ENCODE assay signal across 21 cellular contexts in genomic region chr3:64853456-64853855, GRCh38.
A peak's percentile ranks its signal among the peaks of the same experiment; 100 is the strongest.
DNase-seq lines count a peak whose midpoint lies in the region; ATAC-seq, FAIRE-seq and TF ChIP-seq lines count a peak whose summit lies in the region.
"Had no signal": no experiment of that assay in that cellular context is flagged by ENCODE, and none has a peak within 500 bp of the region (broad histone marks: within the 10 kb centered on the region; RNA-seq: fewer than 3 reads in every experiment).

No MANE protein-coding gene starts in this region.

- no peak for ATAC-seq in HG03378 (IDR thresholded peaks at IDR 0.05; ENCODE audit: unreplicated experiment)
- ATAC-seq in GM21737 (IDR thresholded peaks at IDR 0.05; ENCODE audit: unreplicated experiment), result no peak
- ATAC-seq: HCT116, HepG2 had no signal

- no peak overlapping the region for H3K4me3 ChIP-seq in bronchial epithelial cell (ENCODE audit: low read depth, low read length)

- FAIRE-seq in RCC 7860 (lab: Jason Lieb, UNC), result no peak
- no peak for FAIRE-seq in bronchial epithelial cell (lab: Jason Lieb, UNC)
- FAIRE-seq: A204.1, G401.6, GM12891, GM18507, HepG2 had no signal

- TF ChIP-seq CTCF in bronchial epithelial cell (IDR thresholded peaks at IDR 0.05; ENCODE audit: insufficient read depth, low read length, severe bottlenecking) (no peak), GM13976 (IDR thresholded peaks at IDR 0.05; ENCODE audit: borderline replicate concordance, control extremely low read depth, extremely low read depth, insufficient read depth, missing control alignments) (no peak)

- H3K27me3 ChIP-seq in bronchial epithelial cell (ENCODE audit: control insufficient read depth, insufficient read depth, low read length), result no peaks in the 10 kb centered on the region
- H3K27me3 ChIP-seq: BE2C had no signal

- in situ Hi-C loops in GM13976 (cut with MboI; ENCODE audit: low sequenced_read_pairs, unreplicated experiment), result no loop called here

- H3K36me3 ChIP-seq in bronchial epithelial cell (ENCODE audit: control insufficient read depth, insufficient read depth, low read length), result no peaks in the 10 kb centered on the region
- H3K36me3 ChIP-seq: BE2C had no signal

- peak; percentile 19 for DNase-seq in RCC 7860 (ENCODE audit: low spot score)
- peak; percentile 13 for DNase-seq in bronchial epithelial cell (ENCODE audit: low read depth)
- peak; percentile 76 for DNase-seq in kidney tubule cell (ENCODE audit: low spot score)
- no peak for DNase-seq in GM13976 (ENCODE audit: low spot score)
- DNase-seq: ACHN; BE2C; C1 segment of cervical spinal cord; CD4-positive, CD25-positive, alpha-beta regulatory T cell; CD8-positive, alpha-beta memory T cell; COR-L47; GOT3; H7; HFFc6 had no signal
